13 cellular contexts compared by ENCODE assay signal in the genomic region with DNA sequence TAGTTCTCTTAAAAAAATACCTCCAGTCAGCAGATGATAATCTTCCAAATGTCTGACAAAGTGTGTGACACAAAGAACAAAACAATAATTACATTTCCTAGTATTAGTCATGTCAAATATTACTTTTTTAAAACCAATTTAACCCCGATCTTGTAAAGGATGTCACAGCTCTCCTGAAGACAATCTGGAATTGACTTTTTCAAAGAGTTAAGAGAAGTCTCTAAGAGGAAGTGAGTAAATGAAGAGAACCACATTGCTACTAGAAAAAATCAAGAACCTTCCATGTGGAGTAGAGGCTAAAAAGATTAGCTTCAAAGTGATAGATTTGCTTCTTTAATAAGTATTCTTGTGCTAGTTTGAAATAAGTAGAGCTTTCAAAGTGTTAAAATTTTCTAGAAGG.
"Had no signal": no experiment of that assay in that cellular context is flagged by ENCODE, and none has a peak within 500 bp of the region (broad histone marks: within the 10 kb centered on the region; RNA-seq: fewer than 3 reads in every experiment).

No MANE protein-coding gene starts in this region.

- H3K4me3 ChIP-seq: adrenal gland, esophagus squamous epithelium, heart right ventricle, left ventricle myocardium inferior, thyroid gland had no signal

- H3K4me1 ChIP-seq: adrenal gland, esophagus squamous epithelium, heart right ventricle, left ventricle myocardium inferior had no signal

- H3K36me3 ChIP-seq: adrenal gland, thyroid gland had no signal

- DNase-seq: activated B cell treated with CpG ODN at 0.5 μM for 24 hours; activated CD4-positive, alpha-beta memory T cell treated with anti-CD3 and anti-CD28 coated beads for 36 hours; activated CD4-positive, alpha-beta T cell treated with anti-CD3 and anti-CD28 coated beads for 4 hours; activated gamma-delta T cell treated with Interleukin-2 at 50 U/mL for 16 hours; activated T-cell treated with anti-CD3 and anti-CD28 coated beads for 4 hours; adrenal gland; effector memory CD8-positive, alpha-beta T cell; esophagus squamous epithelium; heart right ventricle; left ventricle myocardium inferior; stimulated activated naive CD4-positive, alpha-beta T cell; thyroid gland had no signal

- H3K27me3 ChIP-seq: adrenal gland, esophagus squamous epithelium, heart right ventricle, thyroid gland had no signal

- ATAC-seq: effector memory CD8-positive, alpha-beta T cell; heart right ventricle had no signal

- H3K27ac ChIP-seq: adrenal gland, esophagus squamous epithelium, heart right ventricle, left ventricle myocardium inferior, thyroid gland had no signal

- FAIRE-seq: bronchial epithelial cell had no signal

- H3K9me3 ChIP-seq: adrenal gland, thyroid gland had no signal
